18 cellular contexts compared by ENCODE assay signal in the genomic region with DNA sequence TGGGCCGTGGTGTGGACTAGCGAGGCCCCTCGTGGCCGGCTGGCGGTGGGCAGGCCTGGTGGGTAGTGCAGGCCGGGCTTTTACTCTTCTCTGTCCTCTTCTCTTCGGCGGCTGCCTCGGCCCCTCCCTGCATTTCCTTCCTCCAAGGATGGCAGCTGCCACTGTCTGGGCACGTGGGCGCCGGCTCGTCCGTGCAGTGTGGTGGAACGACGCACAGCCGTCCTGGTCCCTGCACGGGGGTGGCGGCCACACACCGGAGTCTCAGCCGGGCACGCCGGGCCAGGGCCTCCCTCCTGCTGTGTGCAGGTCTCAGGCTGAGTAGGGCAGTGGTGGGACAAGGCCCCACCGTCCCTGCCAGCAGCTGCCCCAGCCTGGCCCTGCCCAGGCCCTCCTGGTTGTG. TPM values are rescaled to one million over a fixed set of nuclear protein-coding genes. Genes with fewer than 3 reads are reported as not detected.
"Had no signal": no experiment of that assay in that cellular context is flagged by ENCODE, and none has a peak within 500 bp of the region (broad histone marks: within the 10 kb centered on the region; RNA-seq: fewer than 3 reads in every experiment).

No MANE protein-coding gene starts in this region.

- H3K9me3 ChIP-seq: esophagus squamous epithelium, mucosa of descending colon, pancreas, prostate gland, right lobe of liver, testis, tibial nerve, upper lobe of right lung, vagina had no signal

- H2AFZ ChIP-seq: hepatocyte had no signal

- H3K36me3 ChIP-seq: esophagus squamous epithelium, prostate gland, right lobe of liver, upper lobe of right lung, vagina had no signal

- H3K79me2 ChIP-seq: hepatocyte had no signal

- ATAC-seq: mucosa of descending colon; naive thymus-derived CD8-positive, alpha-beta T cell; pancreas; right lobe of liver; stimulated activated effector memory CD8-positive, alpha-beta T cell treated with anti-CD3 and anti-CD28 coated beads, Interleukin-12 subunit alpha, Interleukin-12 subunit beta, amount 100 ng/mL, for 72 hours; stimulated activated naive CD8-positive, alpha-beta T cell treated with anti-CD3 and anti-CD28 coated beads, Interleukin-15, Interleukin-2, amounts not matched to agents 100 U/mL and 50 U/mL, for 24 hours; upper lobe of right lung had no signal

- H3K27ac ChIP-seq: esophagus squamous epithelium, hepatocyte, pancreas, prostate gland, right lobe of liver, testis, upper lobe of right lung, vagina had no signal

- H3K4me2 ChIP-seq: hepatocyte had no signal

- H3K4me1 ChIP-seq: pancreas, prostate gland, right lobe of liver, testis, upper lobe of right lung, vagina had no signal

- H3K4me3 ChIP-seq: esophagus squamous epithelium, hepatocyte, mucosa of descending colon, pancreas, prostate gland, right lobe of liver, testis, tibial nerve, upper lobe of right lung, vagina had no signal

- FAIRE-seq: colon, pancreas had no signal

- DNase-seq: esophagus squamous epithelium; foreskin fibroblast; mammary epithelial cell; mucosa of descending colon; naive thymus-derived CD8-positive, alpha-beta T cell; pancreas; right lobe of liver; stimulated activated CD4-positive, alpha-beta T cell treated with anti-CD3 and anti-CD28 coated beads, Interleukin-4, amount 100 ng/mL, for 1 hour; stimulated activated CD8-positive, alpha-beta memory T cell treated with anti-CD3 and anti-CD28 coated beads, Interleukin-4, amount 100 ng/mL, for 48 hours; stimulated activated naive CD8-positive, alpha-beta T cell treated with anti-CD3 and anti-CD28 coated beads, Interleukin-15, Interleukin-2, amounts not matched to agents 100 U/mL and 50 U/mL, for 24 hours; testis; upper lobe of right lung had no signal

- H3K27me3 ChIP-seq: hepatocyte, pancreas, right lobe of liver, testis, tibial nerve, vagina had no signal

RNA-seq across cellular contexts. Expression of a gene that starts 59.1 kb away (rescaled TPM):
- polyA plus RNA-seq: naive thymus-derived CD8-positive, alpha-beta T cell had no signal
